11 cellular contexts compared by ENCODE assay signal in genomic region chr2:215833531-215834162, GRCh38.
DNase-seq lines count a peak whose midpoint lies in the region; ATAC-seq and TF ChIP-seq lines count a peak whose summit lies in the region.
"Had no signal": no experiment of that assay in that cellular context is flagged by ENCODE, and none has a peak within 500 bp of the region (broad histone marks: within the 10 kb centered on the region; RNA-seq: fewer than 3 reads in every experiment).

No MANE protein-coding gene starts in this region.

- H3K36me3 ChIP-seq in right lobe of liver (no peaks in the 10 kb centered on the region), testis (ENCODE audit: low read depth, missing control alignments) (no peaks in the 10 kb centered on the region)

- no peaks in the 10 kb centered on the region for H3K9me3 ChIP-seq in right lobe of liver
- no peaks in the 10 kb centered on the region for H3K9me3 ChIP-seq in testis

- ATAC-seq in right lobe of liver = peak; percentile 26 to 62 (median 44)
- ATAC-seq: T-helper 17 cell had no signal

- H3K27me3 ChIP-seq in right lobe of liver (no peaks in the 10 kb centered on the region), testis (no peaks in the 10 kb centered on the region)

- H3K4me1 ChIP-seq in right lobe of liver = peaks cover 0 to 39% (median 10%) of the 10 kb centered on the region in 4 donors
- H3K4me1 ChIP-seq in testis = peaks cover 11% of the 10 kb centered on the region

- no peak for TF ChIP-seq CTCF in right lobe of liver (IDR thresholded peaks at IDR 0.05)
- no peak for TF ChIP-seq CTCF in testis (IDR thresholded peaks at IDR 0.05)

- intact Hi-C loops in right lobe of liver (cut with DNase I) = no loop called here
- intact Hi-C loops in testis (cut with DNase I; ENCODE audit: low total_unique reads) = no loop called here

- DNase-seq in DMS153 treated with DMSO at 0.1 percent for 48 hours (lab: John Stamatoyannopoulos, UW; ENCODE audit: unreplicated experiment) (peak; percentile 85), MV-4-11 (lab: John Stamatoyannopoulos, UW) (peak; percentile 19), astrocyte of the hippocampus (ENCODE audit: low read depth, low spot score) (peak; percentile 42), right lobe of liver (no peak), NCI-H524 (lab: John Stamatoyannopoulos, UW) (no peak), testis (no peak), GOT3 (lab: John Stamatoyannopoulos, UW) (no peak)
- no peak for DNase-seq in stimulated activated CD4-positive, alpha-beta T cell treated with anti-CD3 and anti-CD28 coated beads, Interleukin-4, amount 100 ng/mL, for 1 hour
- DNase-seq: activated gamma-delta T cell treated with Interleukin-2 at 50 U/mL for 16 hours; stimulated activated CD8-positive, alpha-beta memory T cell treated with anti-CD3 and anti-CD28 coated beads, Interleukin-4, amount 100 ng/mL, for 48 hours; T-helper 17 cell had no signal

- WGBS in right lobe of liver (ENCODE audit: insufficient coverage, low coverage, low lambda C conversion rate, missing lambda C conversion rate) = 46% methylated on average over 5 of the region's 5 CpGs
- 75 to 77% methylated on average over 5 of the region's 5 CpGs for WGBS in testis, 2 donors

- H3K27ac ChIP-seq in right lobe of liver = peak overlapping the region in 2 of 3 donors; percentile 8 to 61
- no peak overlapping the region for H3K27ac ChIP-seq in testis

- H3K4me3 ChIP-seq in right lobe of liver = no peak overlapping the region
- H3K4me3 ChIP-seq in testis = no peak overlapping the region

- TF ChIP-seq POLR2A in right lobe of liver (IDR thresholded peaks at IDR 0.05) = no peak
- no peak for TF ChIP-seq POLR2A in testis (IDR thresholded peaks at IDR 0.05)

Comparison
In these comparisons a context has a peak if more than half of its experiments do, and no peak if none do; other contexts are left out.
1. DNase-seq: peak in DMS153 treated with DMSO at 0.1 percent for 48 hours (single experiment), MV-4-11 (single experiment) and astrocyte of the hippocampus (single experiment); none in right lobe of liver (0 of 3), stimulated activated CD4-positive, alpha-beta T cell treated with anti-CD3 and anti-CD28 coated beads, Interleukin-4, amount 100 ng/mL, for 1 hour (single experiment), NCI-H524 (0 of 2), testis (single experiment) and GOT3 (single experiment).
2. H3K27ac ChIP-seq: peak in right lobe of liver (2 of 3); none in testis (0 of 2).